ENCODE assay signal across 18 cellular contexts in the genomic region with DNA sequence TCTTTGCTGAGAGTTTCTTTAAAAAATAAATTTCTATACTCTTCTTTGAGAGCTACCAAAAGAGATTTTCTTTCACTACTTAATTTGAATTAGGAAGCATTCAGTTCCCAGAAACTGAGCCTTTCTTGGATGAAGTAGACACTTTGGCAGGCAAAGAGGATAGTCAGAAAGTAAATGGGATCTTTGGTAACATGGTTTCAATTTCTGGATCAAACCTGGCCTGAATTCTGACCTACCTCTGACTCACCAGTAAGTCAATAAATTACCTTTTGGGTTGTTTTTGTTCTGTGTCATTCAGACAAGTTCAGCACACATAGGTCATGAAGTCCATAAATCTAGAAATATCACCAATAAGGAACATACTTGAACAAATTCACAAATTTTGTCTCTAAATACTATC. TPM values are rescaled to one million over a fixed set of nuclear protein-coding genes. Genes with fewer than 3 reads are reported as not detected.
DNase-seq lines count a peak whose midpoint lies in the region; ATAC-seq and TF ChIP-seq lines count a peak whose summit lies in the region.
"Had no signal": no experiment of that assay in that cellular context is flagged by ENCODE, and none has a peak within 500 bp of the region (broad histone marks: within the 10 kb centered on the region; RNA-seq: fewer than 3 reads in every experiment).

No MANE protein-coding gene starts in this region.

- H3K27me3 ChIP-seq in SK-N-SH (ENCODE audit: insufficient read depth) = no peaks in the 10 kb centered on the region
- no peaks in the 10 kb centered on the region for H3K27me3 ChIP-seq in neural progenitor cell
- H3K27me3 ChIP-seq: esophagus muscularis mucosa, transverse colon had no signal

- TF ChIP-seq CTCF in SK-N-SH (IDR thresholded peaks at IDR 0.05) (no peak), neural progenitor cell (IDR thresholded peaks at IDR 0.05) (no peak)

- H3K79me2 ChIP-seq in SK-N-SH (ENCODE audit: insufficient read depth) = no peaks in the 10 kb centered on the region
- no peaks in the 10 kb centered on the region for H3K79me2 ChIP-seq in neural progenitor cell (ENCODE audit: low read depth)

- H3K36me3 Mint-ChIP-seq in neural progenitor cell = no peaks in the 10 kb centered on the region

- H3K4me1 Mint-ChIP-seq in neural progenitor cell = peaks cover 8% of the 10 kb centered on the region

- POLR2A ChIA-PET in SK-N-SH (lab: Yijun Ruan, JAX) = no interaction called here

- H3F3A ChIP-seq in SK-N-SH (replicated peaks; ENCODE audit: insufficient read depth) (peaks cover 11% of the 10 kb centered on the region), neural progenitor cell (ENCODE audit: low read depth) (no peaks in the 10 kb centered on the region)

- H3K36me3 ChIP-seq in SK-N-SH (replicated peaks in 1 of 2; ENCODE audit: control insufficient read depth in 1 of 2, insufficient read depth in 2 of 2, low read length in 1 of 2) = no peaks in the 10 kb centered on the region
- H3K36me3 ChIP-seq in neural progenitor cell = no peaks in the 10 kb centered on the region
- H3K36me3 ChIP-seq: esophagus muscularis mucosa, prostate gland, transverse colon had no signal

- CTCF ChIA-PET in SK-N-SH (lab: Yijun Ruan, JAX) = no interaction called here

- peak; percentile 67 for DNase-seq in ELR (ENCODE audit: low read depth)
- no peak for DNase-seq in SK-N-SH
- DNase-seq in neural progenitor cell (ENCODE audit: low spot score) = no peak
- DNase-seq in cerebellar nuclear complex (lab: John Stamatoyannopoulos, UW) = no peak
- DNase-seq in HK-2 (ENCODE audit: unreplicated experiment) = no peak
- no peak for DNase-seq in stimulated activated CD4-positive, alpha-beta T cell treated with anti-CD3 and anti-CD28 coated beads, Interleukin-1b, Interleukin-23, amount 100 ng/mL, for 48 hours
- DNase-seq: activated CD4-positive, CD25-positive, alpha-beta regulatory T cell; activated naive CD4-positive, alpha-beta T cell treated with anti-CD3 and anti-CD28 coated beads, Interleukin-2, amount 50 U/mL, for 16 hours; central memory CD4-positive, alpha-beta T cell; DMS 273 treated with DMSO at 0.1 percent for 48 hours; mucosa of descending colon; NCI-H1417 treated with DMSO at 0.1 percent for 48 hours; NCI-H446; transverse colon had no signal

- H3K9me3 ChIP-seq in SK-N-SH = no peaks in the 10 kb centered on the region
- H3K9me3 ChIP-seq in neural progenitor cell (ENCODE audit: low read depth) = no peaks in the 10 kb centered on the region
- H3K9me3 ChIP-seq: esophagus muscularis mucosa, mucosa of descending colon, prostate gland, transverse colon had no signal

- H4K20me1 ChIP-seq in SK-N-SH (ENCODE audit: insufficient read depth) = no peaks in the 10 kb centered on the region
- no peaks in the 10 kb centered on the region for H4K20me1 ChIP-seq in neural progenitor cell (ENCODE audit: low read depth)

- no peaks in the 10 kb centered on the region for H3K9me2 ChIP-seq in SK-N-SH

- H3K9ac ChIP-seq in SK-N-SH (no peak overlapping the region), neural progenitor cell (no peak overlapping the region)

- no peak overlapping the region for H3K27ac Mint-ChIP-seq in neural progenitor cell

- ATAC-seq in esophagus mucosa (peak; percentile 35), HG03439 (IDR thresholded peaks at IDR 0.05; ENCODE audit: unreplicated experiment) (no peak)
- ATAC-seq: mucosa of descending colon had no signal

- H3K4me1 ChIP-seq in SK-N-SH (ENCODE audit: control insufficient read depth in 1 of 2, insufficient read depth in 2 of 2, low read depth in 1 of 2, low read length in 1 of 2) = peaks cover 2 to 12% of the 10 kb centered on the region in 2 experiments; a peak in 2 of 4 replicates
- peaks cover 13% of the 10 kb centered on the region for H3K4me1 ChIP-seq in neural progenitor cell
- H3K4me1 ChIP-seq: prostate gland, transverse colon had no signal

- H2AFZ ChIP-seq in SK-N-SH (ENCODE audit: low read depth) (no peak overlapping the region; the same call in 1 of the 2 replicates), neural progenitor cell (replicated peaks) (no peak overlapping the region)

- H3K27me3 Mint-ChIP-seq in neural progenitor cell (ENCODE audit: insufficient read depth, low read depth) = peaks cover under 1% of the 10 kb centered on the region

- no peak overlapping the region for H3K4me3 Mint-ChIP-seq in neural progenitor cell

- H3K4me3 ChIP-seq in SK-N-SH (ENCODE audit: low read depth in 2 of 2, low read length in 1 of 2) = no peak overlapping the region
- no peak overlapping the region for H3K4me3 ChIP-seq in neural progenitor cell
- H3K4me3 ChIP-seq: esophagus muscularis mucosa, mucosa of descending colon, prostate gland, transverse colon had no signal

- no peak for TF ChIP-seq RAD21 in SK-N-SH (IDR thresholded peaks at IDR 0.05; ENCODE audit: low read length)

- H3K4me2 ChIP-seq in SK-N-SH (no peak overlapping the region), neural progenitor cell (peak overlapping the region; percentile 45)

- H3K9me3 Mint-ChIP-seq in neural progenitor cell = no peaks in the 10 kb centered on the region

- peak overlapping the region in 1 of 2 experiments; percentile 55; a peak in 2 of 4 replicates for H3K27ac ChIP-seq in SK-N-SH (ENCODE audit: low read depth in 2 of 2, low read length in 1 of 2)
- no peak overlapping the region for H3K27ac ChIP-seq in neural progenitor cell
- H3K27ac ChIP-seq: esophagus muscularis mucosa, prostate gland, transverse colon had no signal

- TF ChIP-seq EP300 in SK-N-SH (IDR thresholded peaks at IDR 0.05; ENCODE audit: borderline replicate concordance in 1 of 2, low read depth in 1 of 2, low read length in 1 of 2) = no peak

TF ChIP-seq in SK-N-SH, 30 proteins besides CTCF, POLR2A, EP300 and RAD21 (continues in another document):
- no peak for TF ChIP-seq TAF1 (IDR thresholded peaks at IDR 0.05; ENCODE audit: borderline replicate concordance, low read depth, low read length)
- TF ChIP-seq YY1 (IDR thresholded peaks at IDR 0.05; ENCODE audit: low read depth) = no peak
- TF ChIP-seq, protein P1, sequence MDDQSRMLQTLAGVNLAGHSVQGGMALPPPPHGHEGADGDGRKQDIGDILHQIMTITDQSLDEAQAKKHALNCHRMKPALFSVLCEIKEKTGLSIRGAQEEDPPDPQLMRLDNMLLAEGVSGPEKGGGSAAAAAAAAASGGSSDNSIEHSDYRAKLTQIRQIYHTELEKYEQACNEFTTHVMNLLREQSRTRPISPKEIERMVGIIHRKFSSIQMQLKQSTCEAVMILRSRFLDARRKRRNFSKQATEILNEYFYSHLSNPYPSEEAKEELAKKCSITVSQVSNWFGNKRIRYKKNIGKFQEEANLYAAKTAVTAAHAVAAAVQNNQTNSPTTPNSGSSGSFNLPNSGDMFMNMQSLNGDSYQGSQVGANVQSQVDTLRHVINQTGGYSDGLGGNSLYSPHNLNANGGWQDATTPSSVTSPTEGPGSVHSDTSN (IDR thresholded peaks at IDR 0.05) = peak; percentile 64
- TF ChIP-seq, protein P2, sequence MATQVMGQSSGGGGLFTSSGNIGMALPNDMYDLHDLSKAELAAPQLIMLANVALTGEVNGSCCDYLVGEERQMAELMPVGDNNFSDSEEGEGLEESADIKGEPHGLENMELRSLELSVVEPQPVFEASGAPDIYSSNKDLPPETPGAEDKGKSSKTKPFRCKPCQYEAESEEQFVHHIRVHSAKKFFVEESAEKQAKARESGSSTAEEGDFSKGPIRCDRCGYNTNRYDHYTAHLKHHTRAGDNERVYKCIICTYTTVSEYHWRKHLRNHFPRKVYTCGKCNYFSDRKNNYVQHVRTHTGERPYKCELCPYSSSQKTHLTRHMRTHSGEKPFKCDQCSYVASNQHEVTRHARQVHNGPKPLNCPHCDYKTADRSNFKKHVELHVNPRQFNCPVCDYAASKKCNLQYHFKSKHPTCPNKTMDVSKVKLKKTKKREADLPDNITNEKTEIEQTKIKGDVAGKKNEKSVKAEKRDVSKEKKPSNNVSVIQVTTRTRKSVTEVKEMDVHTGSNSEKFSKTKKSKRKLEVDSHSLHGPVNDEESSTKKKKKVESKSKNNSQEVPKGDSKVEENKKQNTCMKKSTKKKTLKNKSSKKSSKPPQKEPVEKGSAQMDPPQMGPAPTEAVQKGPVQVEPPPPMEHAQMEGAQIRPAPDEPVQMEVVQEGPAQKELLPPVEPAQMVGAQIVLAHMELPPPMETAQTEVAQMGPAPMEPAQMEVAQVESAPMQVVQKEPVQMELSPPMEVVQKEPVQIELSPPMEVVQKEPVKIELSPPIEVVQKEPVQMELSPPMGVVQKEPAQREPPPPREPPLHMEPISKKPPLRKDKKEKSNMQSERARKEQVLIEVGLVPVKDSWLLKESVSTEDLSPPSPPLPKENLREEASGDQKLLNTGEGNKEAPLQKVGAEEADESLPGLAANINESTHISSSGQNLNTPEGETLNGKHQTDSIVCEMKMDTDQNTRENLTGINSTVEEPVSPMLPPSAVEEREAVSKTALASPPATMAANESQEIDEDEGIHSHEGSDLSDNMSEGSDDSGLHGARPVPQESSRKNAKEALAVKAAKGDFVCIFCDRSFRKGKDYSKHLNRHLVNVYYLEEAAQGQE (IDR thresholded peaks at IDR 0.05; ENCODE audit: low read depth, low read length) = no peak
- TF ChIP-seq, protein P3, sequence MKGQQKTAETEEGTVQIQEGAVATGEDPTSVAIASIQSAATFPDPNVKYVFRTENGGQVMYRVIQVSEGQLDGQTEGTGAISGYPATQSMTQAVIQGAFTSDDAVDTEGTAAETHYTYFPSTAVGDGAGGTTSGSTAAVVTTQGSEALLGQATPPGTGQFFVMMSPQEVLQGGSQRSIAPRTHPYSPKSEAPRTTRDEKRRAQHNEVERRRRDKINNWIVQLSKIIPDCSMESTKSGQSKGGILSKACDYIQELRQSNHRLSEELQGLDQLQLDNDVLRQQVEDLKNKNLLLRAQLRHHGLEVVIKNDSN (IDR thresholded peaks at IDR 0.05; ENCODE audit: borderline replicate concordance, low read depth) = no peak
- TF ChIP-seq EZH2phosphoT487 (IDR thresholded peaks at IDR 0.05; ENCODE audit: borderline replicate concordance, low read depth) = no peak

RNA-seq across cellular contexts. Expression of a gene that starts 26.8 kb away (rescaled TPM):
- 0.71 and 0.94 TPM in 2 replicates for polyA plus RNA-seq in SK-N-SH (2012; rRNA removed)
- polyA plus RNA-seq in SK-N-SH (2012; cell fraction: cytosol; rRNA removed) = 1.6 and 2.2 TPM in 2 replicates
- polyA plus RNA-seq in SK-N-SH (2012; cell fraction: nucleus; rRNA removed) = 0.11 and 0.44 TPM in 2 replicates
- total RNA-seq in esophagus mucosa = not detected
- total RNA-seq in neural progenitor cell (ENCODE audit: low replicate concordance) = 0.28 TPM in 1 of 2 replicates, not detected in the other
- total RNA-seq: transverse colon had no signal
